Comparison of ENCODE assay signal across 15 cellular contexts in the genomic region with DNA sequence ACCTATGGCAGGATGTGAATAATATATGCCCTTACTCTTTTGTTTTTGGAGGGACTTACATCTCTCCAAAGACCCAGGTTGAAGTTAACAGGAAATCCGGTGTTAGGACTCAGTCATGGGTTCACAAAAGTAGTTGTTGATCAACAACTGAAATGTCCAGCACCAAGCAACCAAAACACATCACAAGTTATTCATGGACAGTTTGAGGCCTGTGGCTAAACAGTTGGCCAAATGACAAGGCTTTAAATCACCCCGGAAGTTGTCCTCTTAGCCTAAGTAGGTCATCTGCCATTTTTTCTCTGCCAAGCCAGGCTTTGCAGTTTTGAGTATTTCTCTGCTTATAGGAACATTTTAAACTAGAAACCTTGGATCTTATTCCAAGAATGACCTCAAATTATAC.
DNase-seq lines count a peak whose midpoint lies in the region; ATAC-seq and TF ChIP-seq lines count a peak whose summit lies in the region.
"Had no signal": no experiment of that assay in that cellular context is flagged by ENCODE, and none has a peak within 500 bp of the region (broad histone marks: within the 10 kb centered on the region; RNA-seq: fewer than 3 reads in every experiment).

No MANE protein-coding gene starts in this region.

- no peaks in the 10 kb centered on the region for H3K9me3 Mint-ChIP-seq in T-helper 1 cell treated with Interleukin-12 subunit alpha and Interleukin-12 subunit beta and Interleukin-4 antibody, amounts not matched to agents 30 μg/mL and 1 μg/mL, for 36 hours
- H3K9me3 Mint-ChIP-seq in Calu3 (ENCODE audit: low read depth, unreplicated experiment), result no peaks in the 10 kb centered on the region

- CTCF ChIA-PET in Calu3 (lab: Charles Lee), result no interaction called here

- peak overlapping the region; percentile 49 for H3K27ac Mint-ChIP-seq in T-helper 1 cell treated with Interleukin-12 subunit alpha and Interleukin-12 subunit beta and Interleukin-4 antibody, amounts not matched to agents 30 μg/mL and 1 μg/mL, for 36 hours
- H3K27ac Mint-ChIP-seq in Calu3 (ENCODE audit: unreplicated experiment), result no peak overlapping the region

- no TSS peak for BruUV-seq in Calu3 (replicated peaks; lab: Mats Ljungman, UMichigan)

- peaks cover 0 to 9% of the 10 kb centered on the region in 2 donors for H3K4me1 ChIP-seq in gastrocnemius medialis

- H3K36me3 Mint-ChIP-seq in T-helper 1 cell treated with Interleukin-12 subunit alpha and Interleukin-12 subunit beta and Interleukin-4 antibody, amounts not matched to agents 30 μg/mL and 1 μg/mL, for 36 hours (ENCODE audit: low read depth), result peaks cover 16% of the 10 kb centered on the region
- no peaks in the 10 kb centered on the region for H3K36me3 Mint-ChIP-seq in Calu3 (ENCODE audit: insufficient read depth, unreplicated experiment)

- DNase-seq in T-helper 1 cell (no peak), OCI-M1 (lab: John Stamatoyannopoulos, UW) (peak; percentile 42), dermis blood vessel endothelial cell (peak; percentile 51), gastrocnemius medialis (no peak), Calu3 (no peak), NCI-H345 (lab: John Stamatoyannopoulos, UW) (no peak), hepatic stellate cell (ENCODE audit: low spot score) (no peak)
- DNase-seq: aorta; DMS53; IMR-90; NCI-H1694; NK-92 treated with Interleukin-12 subunit alpha and Interleukin-12 subunit beta, amount 100 ng/mL, for 24 hours had no signal

- intact Hi-C loops in gastrocnemius medialis (cut with DNase I; ENCODE audit: low total_unique reads) (no loop called here), Calu3 (cut with micrococcal nuclease; ENCODE audit: unreplicated experiment) (no loop called here)

- no peak overlapping the region for H3K4me3 ChIP-seq in gastrocnemius medialis

- peaks cover 7% of the 10 kb centered on the region for H3K4me1 Mint-ChIP-seq in T-helper 1 cell treated with Interleukin-12 subunit alpha and Interleukin-12 subunit beta and Interleukin-4 antibody, amounts not matched to agents 30 μg/mL and 1 μg/mL, for 36 hours (ENCODE audit: low read depth)
- H3K4me1 Mint-ChIP-seq in Calu3 (ENCODE audit: low read depth, unreplicated experiment), result no peaks in the 10 kb centered on the region

- H3K27ac ChIP-seq in gastrocnemius medialis, result peak overlapping the region; percentile 11 to 48 (median 30)
- H3K27ac ChIP-seq: 22Rv1, epithelial cell of prostate had no signal

- H3K27me3 ChIP-seq in gastrocnemius medialis, result no peaks in the 10 kb centered on the region

- TF ChIP-seq POLR2A in gastrocnemius medialis (IDR thresholded peaks at IDR 0.05), result no peak

- in situ Hi-C loops in gastrocnemius medialis (cut with MboI; ENCODE audit: low sequenced_read_pairs in 4 of 4), result loop anchor here in 1 of 4 donors (10.0 kb wide), 1 partner anchor 56 kb away; no protein-coding TSS in a partner anchor

- ATAC-seq in gastrocnemius medialis, result peak; percentile 75 to 76

- no peak for TF ChIP-seq CTCF in gastrocnemius medialis (IDR thresholded peaks at IDR 0.05 in 4 of 5, conservative IDR thresholded peaks at IDR 0.05 in 1 of 5)
- TF ChIP-seq CTCF in Calu3 (IDR thresholded peaks at IDR 0.05; ENCODE audit: unreplicated experiment), result no peak

- no peaks in the 10 kb centered on the region for H3K36me3 ChIP-seq in gastrocnemius medialis

- H3K9me3 ChIP-seq in gastrocnemius medialis, result no peaks in the 10 kb centered on the region

- H3K4me3 Mint-ChIP-seq in T-helper 1 cell treated with Interleukin-12 subunit alpha and Interleukin-12 subunit beta and Interleukin-4 antibody, amounts not matched to agents 30 μg/mL and 1 μg/mL, for 36 hours, result no peak overlapping the region
- no peak overlapping the region for H3K4me3 Mint-ChIP-seq in Calu3 (ENCODE audit: low read depth, unreplicated experiment)

- no peaks in the 10 kb centered on the region for H3K27me3 Mint-ChIP-seq in T-helper 1 cell treated with Interleukin-12 subunit alpha and Interleukin-12 subunit beta and Interleukin-4 antibody, amounts not matched to agents 30 μg/mL and 1 μg/mL, for 36 hours (ENCODE audit: low read depth)
- H3K27me3 Mint-ChIP-seq in Calu3 (ENCODE audit: unreplicated experiment), result no peaks in the 10 kb centered on the region

Comparison
In these comparisons a context has a peak if more than half of its experiments do, and no peak if none do; other contexts are left out.
1. DNase-seq: peak in OCI-M1 (single experiment) and dermis blood vessel endothelial cell (single experiment); none in T-helper 1 cell (0 of 5), gastrocnemius medialis (0 of 2), Calu3 (single experiment), NCI-H345 (single experiment) and hepatic stellate cell (single experiment).